ENCODE assay signal across 8 cellular contexts in genomic region chr12:71439613-71440392, GRCh38. TPM values are rescaled to one million over a fixed set of nuclear protein-coding genes. Genes with fewer than 3 reads are reported as not detected.
DNase-seq lines count a peak whose midpoint lies in the region; ATAC-seq, FAIRE-seq and TF ChIP-seq lines count a peak whose summit lies in the region.

TSS of gene LGR5 (plus strand) at chr12:71439798. CDS start at chr12:71440081, 283 bp downstream.

- peak; percentile 60 for DNase-seq in activated CD8-positive, alpha-beta memory T cell treated with anti-CD3 and anti-CD28 coated beads for 24 hours
- DNase-seq in activated CD8-positive, alpha-beta memory T cell treated with anti-CD3 and anti-CD28 coated beads, Interleukin-2, amount 50 U/mL, for 4 hours: no peak
- DNase-seq in NCI-H1092 treated with DMSO at 0.1 percent for 48 hours (lab: John Stamatoyannopoulos, UW) (peak; percentile 84), heart left ventricle (peak in 2 of 5 donors; percentile 38 to 60), pancreas (peak in 3 of 6 donors; percentile 24 to 83 (median 67)), OCI-M1 (lab: John Stamatoyannopoulos, UW) (no peak)

- H3K27ac Mint-ChIP-seq in activated naive CD8-positive, alpha-beta T cell: no peak within 1 kb of the TSS

- no peak within 1 kb of the TSS for H3K27ac ChIP-seq in heart left ventricle
- no peak within 1 kb of the TSS for H3K27ac ChIP-seq in pancreas

- H3K27me3 ChIP-seq in heart left ventricle (peaks cover 5 to 79% (median 43%) of the 10 kb centered on the region in 9 donors), pancreas (peaks cover 0 to 13% (median 2%) of the 10 kb centered on the region in 4 donors)

- 0 to 1% (median 1%) methylated on average over 24 to 71 of the region's 71 CpGs for WGBS in heart left ventricle, 4 donors
- WGBS in pancreas, 2 donors: 0 to 1% methylated on average over 66 to 71 of the region's 71 CpGs

- H3K36me3 ChIP-seq in heart left ventricle: no peaks in the 10 kb centered on the region
- H3K36me3 ChIP-seq in pancreas: no peaks in the 10 kb centered on the region

- H3K9me3 ChIP-seq in heart left ventricle: peaks cover 0 to 18% (median 6%) of the 10 kb centered on the region in 12 donors
- H3K9me3 ChIP-seq in pancreas: no peaks in the 10 kb centered on the region

- ATAC-seq in heart left ventricle: peak in 3 of 4 donors; percentile 44 to 68 (median 68)
- ATAC-seq in pancreas: peak; percentile 40 to 76 (median 69)
- no peak for ATAC-seq in HG02571 (IDR thresholded peaks at IDR 0.05; ENCODE audit: unreplicated experiment)

- H3K4me3 ChIP-seq in heart left ventricle: peak within 1 kb of the TSS; percentile 1 to 57 (median 46)
- H3K4me3 ChIP-seq in pancreas: peak within 1 kb of the TSS in 3 of 4 donors; percentile 19 to 42 (median 27)

- intact Hi-C loops in heart left ventricle (cut with DNase I): no loop called here
- intact Hi-C loops in pancreas (cut with DNase I): no loop called here

- H3K27me3 Mint-ChIP-seq in activated naive CD8-positive, alpha-beta T cell: peaks cover 42% of the 10 kb centered on the region

- peaks cover 20% of the 10 kb centered on the region for H3K9me3 Mint-ChIP-seq in activated naive CD8-positive, alpha-beta T cell (ENCODE audit: low read depth)

- H3K4me1 Mint-ChIP-seq in activated naive CD8-positive, alpha-beta T cell (ENCODE audit: low read depth): peaks cover 23% of the 10 kb centered on the region

- TF ChIP-seq CTCF in heart left ventricle (IDR thresholded peaks at IDR 0.05) (no peak), pancreas (IDR thresholded peaks at IDR 0.05) (no peak)

- peak within 1 kb of the TSS; percentile 88 for H3K4me3 Mint-ChIP-seq in activated naive CD8-positive, alpha-beta T cell

- FAIRE-seq in pancreas (lab: Jason Lieb, UNC): no peak

- H3K36me3 Mint-ChIP-seq in activated naive CD8-positive, alpha-beta T cell: peaks cover 5% of the 10 kb centered on the region

- no peak for TF ChIP-seq POLR2A in heart left ventricle (IDR thresholded peaks at IDR 0.05)

- H3K4me1 ChIP-seq in heart left ventricle (peaks cover 0 to 23% (median 9%) of the 10 kb centered on the region in 12 donors), pancreas (peaks cover 0 to 16% (median 9%) of the 10 kb centered on the region in 3 donors)

RNA-seq across cellular contexts. Expression of gene LGR5, which starts in this region (rescaled TPM):
- under 1 TPM in 3 of 9 donors, not detected in 6; 0.12 to 0.20 (median 0.15) TPM for total RNA-seq in heart left ventricle
- polyA plus RNA-seq in heart left ventricle: under 1 TPM in 1 of 2 donors, not detected in 1; 0.03 TPM
- total RNA-seq in pancreas: under 1 TPM in 3 of 6 donors, not detected in 3; 0.06 to 0.17 (median 0.12) TPM
- polyA plus RNA-seq in pancreas: under 1 TPM in 1 of 2 donors, not detected in 1; 0.09 TPM

Comparison
In these comparisons a context has a peak if more than half of its experiments do, and no peak if none do; other contexts are left out.
1. DNase-seq: peak in activated CD8-positive, alpha-beta memory T cell treated with anti-CD3 and anti-CD28 coated beads for 24 hours (single experiment) and NCI-H1092 treated with DMSO at 0.1 percent for 48 hours (single experiment); none in activated CD8-positive, alpha-beta memory T cell treated with anti-CD3 and anti-CD28 coated beads, Interleukin-2, amount 50 U/mL, for 4 hours (single experiment) and OCI-M1 (single experiment).
2. Peak in ATAC-seq and H3K4me3 ChIP-seq in heart left ventricle; RNA of the gene not detected or under 1 TPM.
3. Peak in ATAC-seq and H3K4me3 ChIP-seq in pancreas; RNA of the gene not detected or under 1 TPM.